In the genomic region with DNA sequence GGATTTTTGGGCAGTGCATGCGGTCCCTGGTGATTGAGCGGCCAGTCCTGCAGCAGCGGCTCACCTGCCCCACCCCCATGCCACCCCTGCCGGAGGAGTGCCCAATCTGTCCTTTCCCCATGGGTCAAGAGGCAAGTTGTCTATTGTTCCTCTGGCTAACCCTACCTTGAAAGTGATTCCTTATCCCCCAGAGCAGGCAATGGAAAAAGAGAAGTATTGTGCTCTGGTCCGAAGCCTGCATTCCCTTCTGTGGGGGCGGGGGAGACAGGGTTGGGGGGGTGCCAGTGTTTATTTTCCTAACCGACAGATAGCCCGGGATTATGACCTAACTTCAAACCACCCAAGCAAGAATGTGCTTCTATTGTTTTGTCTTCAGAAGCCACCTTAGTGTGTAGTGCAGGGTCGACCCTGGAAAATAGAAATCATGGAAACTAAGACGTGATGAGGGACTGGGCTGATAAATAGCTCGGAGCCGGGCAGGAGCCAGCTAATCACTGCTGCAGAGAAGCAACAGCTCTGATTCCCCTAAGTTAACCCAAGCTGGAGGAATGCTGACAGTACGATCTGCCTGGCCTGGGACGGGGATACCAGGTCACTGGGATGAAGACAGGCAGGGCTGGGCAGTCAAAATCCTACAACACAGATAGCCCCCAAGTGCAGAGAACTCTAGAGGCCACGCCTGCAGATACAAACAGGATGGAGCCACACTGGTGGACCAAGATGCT, we compare ENCODE assay signal across 2 cellular contexts.
TF ChIP-seq lines count a peak whose summit lies in the region.

No MANE protein-coding gene starts in this region.

TF ChIP-seq in IMR-90, 13 proteins besides CTCF, POLR2A, EP300 and RAD21:
- TF ChIP-seq CHD1 (IDR thresholded peaks at IDR 0.05; ENCODE audit: low read depth, low read length) (no peak), RCOR1 (IDR thresholded peaks at IDR 0.05; ENCODE audit: insufficient replicate concordance, low read length) (no peak), MAZ (IDR thresholded peaks at IDR 0.05; ENCODE audit: borderline replicate concordance, low read depth, low read length) (no peak), FOS (IDR thresholded peaks at IDR 0.05; ENCODE audit: low read depth, low read length) (no peak)
- TF ChIP-seq, protein P1, sequence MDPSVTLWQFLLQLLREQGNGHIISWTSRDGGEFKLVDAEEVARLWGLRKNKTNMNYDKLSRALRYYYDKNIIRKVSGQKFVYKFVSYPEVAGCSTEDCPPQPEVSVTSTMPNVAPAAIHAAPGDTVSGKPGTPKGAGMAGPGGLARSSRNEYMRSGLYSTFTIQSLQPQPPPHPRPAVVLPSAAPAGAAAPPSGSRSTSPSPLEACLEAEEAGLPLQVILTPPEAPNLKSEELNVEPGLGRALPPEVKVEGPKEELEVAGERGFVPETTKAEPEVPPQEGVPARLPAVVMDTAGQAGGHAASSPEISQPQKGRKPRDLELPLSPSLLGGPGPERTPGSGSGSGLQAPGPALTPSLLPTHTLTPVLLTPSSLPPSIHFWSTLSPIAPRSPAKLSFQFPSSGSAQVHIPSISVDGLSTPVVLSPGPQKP (IDR thresholded peaks at IDR 0.05; ENCODE audit: borderline replicate concordance, low read depth, low read length), result no peak

TF ChIP-seq in HepG2, 621 proteins besides CTCF, POLR2A, EP300 and RAD21 (continues in another document):
- TF ChIP-seq RFX1 (IDR thresholded peaks at IDR 0.05) (no peak), ZNF766 (CRISPR knock-in tag; IDR thresholded peaks at IDR 0.05; ENCODE audit: borderline replicate concordance) (no peak), ZNF224 (CRISPR knock-in tag; IDR thresholded peaks at IDR 0.05) (no peak), ZNF205 (CRISPR knock-in tag; IDR thresholded peaks at IDR 0.05) (no peak), NKX3-1 (CRISPR knock-in tag; IDR thresholded peaks at IDR 0.05) (no peak), SRSF4 (IDR thresholded peaks at IDR 0.05; ENCODE audit: low read depth, low read length, poor library complexity, severe bottlenecking) (no peak), ARHGAP35 (CRISPR knock-in tag; IDR thresholded peaks at IDR 0.05; ENCODE audit: borderline replicate concordance) (no peak), ZNF329 (CRISPR knock-in tag; IDR thresholded peaks at IDR 0.05; ENCODE audit: low read depth) (no peak), MTF1 (CRISPR knock-in tag; IDR thresholded peaks at IDR 0.05) (no peak), PRMT3 (CRISPR knock-in tag; IDR thresholded peaks at IDR 0.05; ENCODE audit: borderline replicate concordance, low read depth) (no peak), YEATS4 (CRISPR knock-in tag; IDR thresholded peaks at IDR 0.05; ENCODE audit: borderline replicate concordance) (no peak), ZNF75D (CRISPR knock-in tag; IDR thresholded peaks at IDR 0.05; ENCODE audit: borderline replicate concordance) (no peak), ZNF296 (CRISPR knock-in tag; conservative IDR thresholded peaks at IDR 0.05) (no peak), NCOA2 (CRISPR knock-in tag; IDR thresholded peaks at IDR 0.05) (no peak), SOX6 (IDR thresholded peaks at IDR 0.05) (no peak), SOX6 (CRISPR knock-in tag; IDR thresholded peaks at IDR 0.05) (peak; percentile 53; the same call in 1 of the 2 replicates), TGIF2 (CRISPR knock-in tag; IDR thresholded peaks at IDR 0.05) (no peak), SRSF9 (IDR thresholded peaks at IDR 0.05; ENCODE audit: borderline replicate concordance, insufficient read depth, low read depth, low read length, poor library complexity, severe bottlenecking) (no peak), ZNF33A (CRISPR knock-in tag; IDR thresholded peaks at IDR 0.05; ENCODE audit: borderline replicate concordance) (no peak), ZNF446 (CRISPR knock-in tag; IDR thresholded peaks at IDR 0.05) (no peak), TBX2 (CRISPR knock-in tag; IDR thresholded peaks at IDR 0.05; ENCODE audit: borderline replicate concordance) (peak; percentile 31; the same call in 1 of the 2 replicates), IKZF4 (CRISPR knock-in tag; IDR thresholded peaks at IDR 0.05; ENCODE audit: borderline replicate concordance, low read depth, not compliant biosample characterization) (no peak), KLF11 (CRISPR knock-in tag; IDR thresholded peaks at IDR 0.05) (no peak), ZZZ3 (CRISPR knock-in tag; IDR thresholded peaks at IDR 0.05; ENCODE audit: borderline replicate concordance) (no peak), GABPB1 (CRISPR knock-in tag; IDR thresholded peaks at IDR 0.05) (no peak), REXO4 (CRISPR knock-in tag; IDR thresholded peaks at IDR 0.05; ENCODE audit: borderline replicate concordance) (no peak), ZNF781 (CRISPR knock-in tag; IDR thresholded peaks at IDR 0.05; ENCODE audit: borderline replicate concordance, not compliant biosample characterization) (no peak), HDAC1 (CRISPR knock-in tag; IDR thresholded peaks at IDR 0.05) (peak; percentile 28; the same call in 1 of the 2 replicates), ZNF605 (CRISPR knock-in tag; IDR thresholded peaks at IDR 0.05) (no peak), NFE2L2 (IDR thresholded peaks at IDR 0.05; ENCODE audit: low read length) (no peak), ZKSCAN1 (IDR thresholded peaks at IDR 0.05; ENCODE audit: low read length) (no peak)
- TF ChIP-seq, protein P2, sequence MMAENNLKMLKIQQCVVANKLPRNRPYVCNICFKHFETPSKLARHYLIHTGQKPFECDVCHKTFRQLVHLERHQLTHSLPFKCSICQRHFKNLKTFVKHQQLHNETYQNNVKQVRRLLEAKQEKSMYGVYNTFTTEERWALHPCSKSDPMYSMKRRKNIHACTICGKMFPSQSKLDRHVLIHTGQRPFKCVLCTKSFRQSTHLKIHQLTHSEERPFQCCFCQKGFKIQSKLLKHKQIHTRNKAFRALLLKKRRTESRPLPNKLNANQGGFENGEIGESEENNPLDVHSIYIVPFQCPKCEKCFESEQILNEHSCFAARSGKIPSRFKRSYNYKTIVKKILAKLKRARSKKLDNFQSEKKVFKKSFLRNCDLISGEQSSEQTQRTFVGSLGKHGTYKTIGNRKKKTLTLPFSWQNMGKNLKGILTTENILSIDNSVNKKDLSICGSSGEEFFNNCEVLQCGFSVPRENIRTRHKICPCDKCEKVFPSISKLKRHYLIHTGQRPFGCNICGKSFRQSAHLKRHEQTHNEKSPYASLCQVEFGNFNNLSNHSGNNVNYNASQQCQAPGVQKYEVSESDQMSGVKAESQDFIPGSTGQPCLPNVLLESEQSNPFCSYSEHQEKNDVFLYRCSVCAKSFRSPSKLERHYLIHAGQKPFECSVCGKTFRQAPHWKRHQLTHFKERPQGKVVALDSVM (CRISPR knock-in tag; IDR thresholded peaks at IDR 0.05), result no peak
- TF ChIP-seq, protein P3, sequence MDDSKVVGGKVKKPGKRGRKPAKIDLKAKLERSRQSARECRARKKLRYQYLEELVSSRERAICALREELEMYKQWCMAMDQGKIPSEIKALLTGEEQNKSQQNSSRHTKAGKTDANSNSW (CRISPR knock-in tag; IDR thresholded peaks at IDR 0.05; ENCODE audit: borderline replicate concordance), result no peak
- TF ChIP-seq, protein P4, sequence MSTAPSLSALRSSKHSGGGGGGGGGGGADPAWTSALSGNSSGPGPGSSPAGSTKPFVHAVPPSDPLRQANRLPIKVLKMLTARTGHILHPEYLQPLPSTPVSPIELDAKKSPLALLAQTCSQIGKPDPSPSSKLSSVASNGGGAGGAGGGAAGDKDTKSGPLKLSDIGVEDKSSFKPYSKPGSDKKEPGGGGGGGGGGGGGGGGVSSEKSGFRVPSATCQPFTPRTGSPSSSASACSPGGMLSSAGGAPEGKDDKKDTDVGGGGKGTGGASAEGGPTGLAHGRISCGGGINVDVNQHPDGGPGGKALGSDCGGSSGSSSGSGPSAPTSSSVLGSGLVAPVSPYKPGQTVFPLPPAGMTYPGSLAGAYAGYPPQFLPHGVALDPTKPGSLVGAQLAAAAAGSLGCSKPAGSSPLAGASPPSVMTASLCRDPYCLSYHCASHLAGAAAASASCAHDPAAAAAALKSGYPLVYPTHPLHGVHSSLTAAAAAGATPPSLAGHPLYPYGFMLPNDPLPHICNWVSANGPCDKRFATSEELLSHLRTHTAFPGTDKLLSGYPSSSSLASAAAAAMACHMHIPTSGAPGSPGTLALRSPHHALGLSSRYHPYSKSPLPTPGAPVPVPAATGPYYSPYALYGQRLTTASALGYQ (CRISPR knock-in tag; IDR thresholded peaks at IDR 0.05), result no peak
- TF ChIP-seq, protein P5, sequence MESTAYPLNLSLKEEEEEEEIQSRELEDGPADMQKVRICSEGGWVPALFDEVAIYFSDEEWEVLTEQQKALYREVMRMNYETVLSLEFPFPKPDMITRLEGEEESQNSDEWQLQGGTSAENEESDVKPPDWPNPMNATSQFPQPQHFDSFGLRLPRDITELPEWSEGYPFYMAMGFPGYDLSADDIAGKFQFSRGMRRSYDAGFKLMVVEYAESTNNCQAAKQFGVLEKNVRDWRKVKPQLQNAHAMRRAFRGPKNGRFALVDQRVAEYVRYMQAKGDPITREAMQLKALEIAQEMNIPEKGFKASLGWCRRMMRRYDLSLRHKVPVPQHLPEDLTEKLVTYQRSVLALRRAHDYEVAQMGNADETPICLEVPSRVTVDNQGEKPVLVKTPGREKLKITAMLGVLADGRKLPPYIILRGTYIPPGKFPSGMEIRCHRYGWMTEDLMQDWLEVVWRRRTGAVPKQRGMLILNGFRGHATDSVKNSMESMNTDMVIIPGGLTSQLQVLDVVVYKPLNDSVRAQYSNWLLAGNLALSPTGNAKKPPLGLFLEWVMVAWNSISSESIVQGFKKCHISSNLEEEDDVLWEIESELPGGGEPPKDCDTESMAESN (CRISPR knock-in tag; conservative IDR thresholded peaks at IDR 0.05), result 0 out of 2 replicates have a peak, but pooled peaks have one; percentile 28
- TF ChIP-seq, protein P6, sequence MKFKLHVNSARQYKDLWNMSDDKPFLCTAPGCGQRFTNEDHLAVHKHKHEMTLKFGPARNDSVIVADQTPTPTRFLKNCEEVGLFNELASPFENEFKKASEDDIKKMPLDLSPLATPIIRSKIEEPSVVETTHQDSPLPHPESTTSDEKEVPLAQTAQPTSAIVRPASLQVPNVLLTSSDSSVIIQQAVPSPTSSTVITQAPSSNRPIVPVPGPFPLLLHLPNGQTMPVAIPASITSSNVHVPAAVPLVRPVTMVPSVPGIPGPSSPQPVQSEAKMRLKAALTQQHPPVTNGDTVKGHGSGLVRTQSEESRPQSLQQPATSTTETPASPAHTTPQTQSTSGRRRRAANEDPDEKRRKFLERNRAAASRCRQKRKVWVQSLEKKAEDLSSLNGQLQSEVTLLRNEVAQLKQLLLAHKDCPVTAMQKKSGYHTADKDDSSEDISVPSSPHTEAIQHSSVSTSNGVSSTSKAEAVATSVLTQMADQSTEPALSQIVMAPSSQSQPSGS (CRISPR knock-in tag; IDR thresholded peaks at IDR 0.05), result no peak
- TF ChIP-seq, protein P7, sequence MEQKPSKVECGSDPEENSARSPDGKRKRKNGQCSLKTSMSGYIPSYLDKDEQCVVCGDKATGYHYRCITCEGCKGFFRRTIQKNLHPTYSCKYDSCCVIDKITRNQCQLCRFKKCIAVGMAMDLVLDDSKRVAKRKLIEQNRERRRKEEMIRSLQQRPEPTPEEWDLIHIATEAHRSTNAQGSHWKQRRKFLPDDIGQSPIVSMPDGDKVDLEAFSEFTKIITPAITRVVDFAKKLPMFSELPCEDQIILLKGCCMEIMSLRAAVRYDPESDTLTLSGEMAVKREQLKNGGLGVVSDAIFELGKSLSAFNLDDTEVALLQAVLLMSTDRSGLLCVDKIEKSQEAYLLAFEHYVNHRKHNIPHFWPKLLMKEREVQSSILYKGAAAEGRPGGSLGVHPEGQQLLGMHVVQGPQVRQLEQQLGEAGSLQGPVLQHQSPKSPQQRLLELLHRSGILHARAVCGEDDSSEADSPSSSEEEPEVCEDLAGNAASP (CRISPR knock-in tag; IDR thresholded peaks at IDR 0.05; ENCODE audit: borderline replicate concordance), result no peak
- TF ChIP-seq, protein P8, sequence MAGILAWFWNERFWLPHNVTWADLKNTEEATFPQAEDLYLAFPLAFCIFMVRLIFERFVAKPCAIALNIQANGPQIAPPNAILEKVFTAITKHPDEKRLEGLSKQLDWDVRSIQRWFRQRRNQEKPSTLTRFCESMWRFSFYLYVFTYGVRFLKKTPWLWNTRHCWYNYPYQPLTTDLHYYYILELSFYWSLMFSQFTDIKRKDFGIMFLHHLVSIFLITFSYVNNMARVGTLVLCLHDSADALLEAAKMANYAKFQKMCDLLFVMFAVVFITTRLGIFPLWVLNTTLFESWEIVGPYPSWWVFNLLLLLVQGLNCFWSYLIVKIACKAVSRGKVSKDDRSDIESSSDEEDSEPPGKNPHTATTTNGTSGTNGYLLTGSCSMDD (CRISPR knock-in tag; IDR thresholded peaks at IDR 0.05), result no peak
- TF ChIP-seq, protein P9, sequence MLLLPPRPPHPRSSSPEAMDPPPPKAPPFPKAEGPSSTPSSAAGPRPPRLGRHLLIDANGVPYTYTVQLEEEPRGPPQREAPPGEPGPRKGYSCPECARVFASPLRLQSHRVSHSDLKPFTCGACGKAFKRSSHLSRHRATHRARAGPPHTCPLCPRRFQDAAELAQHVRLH (CRISPR knock-in tag; IDR thresholded peaks at IDR 0.05; ENCODE audit: borderline replicate concordance, low read depth), result no peak
- TF ChIP-seq, protein P10, sequence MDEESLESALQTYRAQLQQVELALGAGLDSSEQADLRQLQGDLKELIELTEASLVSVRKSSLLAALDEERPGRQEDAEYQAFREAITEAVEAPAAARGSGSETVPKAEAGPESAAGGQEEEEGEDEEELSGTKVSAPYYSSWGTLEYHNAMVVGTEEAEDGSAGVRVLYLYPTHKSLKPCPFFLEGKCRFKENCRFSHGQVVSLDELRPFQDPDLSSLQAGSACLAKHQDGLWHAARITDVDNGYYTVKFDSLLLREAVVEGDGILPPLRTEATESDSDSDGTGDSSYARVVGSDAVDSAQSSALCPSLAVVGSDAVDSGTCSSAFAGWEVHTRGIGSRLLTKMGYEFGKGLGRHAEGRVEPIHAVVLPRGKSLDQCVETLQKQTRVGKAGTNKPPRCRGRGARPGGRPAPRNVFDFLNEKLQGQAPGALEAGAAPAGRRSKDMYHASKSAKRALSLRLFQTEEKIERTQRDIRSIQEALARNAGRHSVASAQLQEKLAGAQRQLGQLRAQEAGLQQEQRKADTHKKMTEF (CRISPR knock-in tag; IDR thresholded peaks at IDR 0.05), result no peak
- TF ChIP-seq, protein P11, sequence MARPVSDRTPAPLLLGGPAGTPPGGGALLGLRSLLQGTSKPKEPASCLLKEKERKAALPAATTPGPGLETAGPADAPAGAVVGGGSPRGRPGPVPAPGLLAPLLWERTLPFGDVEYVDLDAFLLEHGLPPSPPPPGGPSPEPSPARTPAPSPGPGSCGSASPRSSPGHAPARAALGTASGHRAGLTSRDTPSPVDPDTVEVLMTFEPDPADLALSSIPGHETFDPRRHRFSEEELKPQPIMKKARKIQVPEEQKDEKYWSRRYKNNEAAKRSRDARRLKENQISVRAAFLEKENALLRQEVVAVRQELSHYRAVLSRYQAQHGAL (CRISPR knock-in tag; IDR thresholded peaks at IDR 0.05; ENCODE audit: not compliant biosample characterization), result no peak
- TF ChIP-seq, protein P12, sequence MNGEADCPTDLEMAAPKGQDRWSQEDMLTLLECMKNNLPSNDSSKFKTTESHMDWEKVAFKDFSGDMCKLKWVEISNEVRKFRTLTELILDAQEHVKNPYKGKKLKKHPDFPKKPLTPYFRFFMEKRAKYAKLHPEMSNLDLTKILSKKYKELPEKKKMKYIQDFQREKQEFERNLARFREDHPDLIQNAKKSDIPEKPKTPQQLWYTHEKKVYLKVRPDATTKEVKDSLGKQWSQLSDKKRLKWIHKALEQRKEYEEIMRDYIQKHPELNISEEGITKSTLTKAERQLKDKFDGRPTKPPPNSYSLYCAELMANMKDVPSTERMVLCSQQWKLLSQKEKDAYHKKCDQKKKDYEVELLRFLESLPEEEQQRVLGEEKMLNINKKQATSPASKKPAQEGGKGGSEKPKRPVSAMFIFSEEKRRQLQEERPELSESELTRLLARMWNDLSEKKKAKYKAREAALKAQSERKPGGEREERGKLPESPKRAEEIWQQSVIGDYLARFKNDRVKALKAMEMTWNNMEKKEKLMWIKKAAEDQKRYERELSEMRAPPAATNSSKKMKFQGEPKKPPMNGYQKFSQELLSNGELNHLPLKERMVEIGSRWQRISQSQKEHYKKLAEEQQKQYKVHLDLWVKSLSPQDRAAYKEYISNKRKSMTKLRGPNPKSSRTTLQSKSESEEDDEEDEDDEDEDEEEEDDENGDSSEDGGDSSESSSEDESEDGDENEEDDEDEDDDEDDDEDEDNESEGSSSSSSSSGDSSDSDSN (CRISPR knock-in tag; IDR thresholded peaks at IDR 0.05), result no peak
